In genomic region chr7:129989466-129989865, GRCh38 we compare ENCODE assay signal across 11 cellular contexts. TPM values are rescaled to one million over a fixed set of nuclear protein-coding genes. Genes with fewer than 3 reads are reported as not detected.
DNase-seq lines count a peak whose midpoint lies in the region; ATAC-seq and TF ChIP-seq lines count a peak whose summit lies in the region.
"Had no signal": no experiment of that assay in that cellular context is flagged by ENCODE, and none has a peak within 500 bp of the region (broad histone marks: within the 10 kb centered on the region; RNA-seq: fewer than 3 reads in every experiment).

No MANE protein-coding gene starts in this region.

- H3K36me3 Mint-ChIP-seq in activated T-cell treated with anti-CD3 and anti-CD28 coated beads, Interleukin-2, amount 50 U/mL, for 72 hours (ENCODE audit: insufficient read depth in 2 of 2) = no peaks in the 10 kb centered on the region

- no peaks in the 10 kb centered on the region for H3K9me3 Mint-ChIP-seq in activated T-cell treated with anti-CD3 and anti-CD28 coated beads, Interleukin-2, amount 50 U/mL, for 72 hours
- H3K9me3 Mint-ChIP-seq: CD8-positive, alpha-beta memory T cell had no signal

- POLR2A ChIA-PET in HEK293T (lab: Yijun Ruan, JAX) = no interaction called here

- H3K4me1 Mint-ChIP-seq in activated T-cell treated with anti-CD3 and anti-CD28 coated beads, Interleukin-2, amount 50 U/mL, for 72 hours (ENCODE audit: low read depth) = peaks cover 10% of the 10 kb centered on the region

- CTCF ChIA-PET in HEK293T (lab: Yijun Ruan, JAX) = no interaction called here

- H3K27me3 Mint-ChIP-seq in activated T-cell treated with anti-CD3 and anti-CD28 coated beads, Interleukin-2, amount 50 U/mL, for 72 hours (ENCODE audit: low read depth) = no peaks in the 10 kb centered on the region

- peak; percentile 97 for ATAC-seq in activated T-cell treated with anti-CD3 and anti-CD28 coated beads, Interleukin-2, amount 50 U/mL, for 72 hours (replicated peaks in 1 of 2)
- ATAC-seq in HG03196 (IDR thresholded peaks at IDR 0.05; ENCODE audit: unreplicated experiment) = no peak

- DNase-seq in COLO829 (ENCODE audit: low spot score) = peak; percentile 73
- peak; percentile 5 for DNase-seq in NCI-H1048 (lab: John Stamatoyannopoulos, UW)
- DNase-seq in activated T-cell treated with anti-CD3 and anti-CD28 coated beads, Interleukin-2, amount 50 U/mL, for 72 hours = peak; percentile 67 to 69
- peak; percentile 40 to 59 (median 45) for DNase-seq in stimulated activated CD4-positive, alpha-beta T cell treated with anti-CD3 and anti-CD28 coated beads, Interleukin-12 subunit alpha, Interleukin-12 subunit beta, amount 100 ng/mL, for 48 hours (ENCODE audit: low read depth in 2 of 3, low spot score in 1 of 3)
- DNase-seq in putamen (ENCODE audit: low spot score) = no peak
- DNase-seq in HEK293T (ENCODE audit: extremely low spot score) = no peak
- no peak for DNase-seq in NK-92 (lab: John Stamatoyannopoulos, UW; ENCODE audit: unreplicated experiment)
- DNase-seq: gastrocnemius medialis, upper lobe of left lung had no signal

- H3K4me3 Mint-ChIP-seq in activated T-cell treated with anti-CD3 and anti-CD28 coated beads, Interleukin-2, amount 50 U/mL, for 72 hours = no peak overlapping the region
- H3K4me3 Mint-ChIP-seq: CD8-positive, alpha-beta memory T cell had no signal

- no peak overlapping the region for H3K27ac Mint-ChIP-seq in activated T-cell treated with anti-CD3 and anti-CD28 coated beads, Interleukin-2, amount 50 U/mL, for 72 hours

TF ChIP-seq in HEK293T, 16 proteins besides CTCF, POLR2A, EP300 and RAD21:
- TF ChIP-seq FOXM1 (IDR thresholded peaks at IDR 0.05; ENCODE audit: borderline replicate concordance) (no peak), LEF1 (IDR thresholded peaks at IDR 0.05; ENCODE audit: borderline replicate concordance) (no peak), SP1 (IDR thresholded peaks at IDR 0.05) (no peak), NFRKB (IDR thresholded peaks at IDR 0.05) (no peak), BHLHE40 (IDR thresholded peaks at IDR 0.05; ENCODE audit: borderline replicate concordance) (no peak), TARDBP (IDR thresholded peaks at IDR 0.05) (no peak), FOXA1 (IDR thresholded peaks at IDR 0.05) (no peak), ARNT (IDR thresholded peaks at IDR 0.05) (no peak), HDGF (IDR thresholded peaks at IDR 0.05; ENCODE audit: borderline replicate concordance) (no peak)
TF ChIP-seq in HEK293T: peak in this region for 0.

RNA-seq across cellular contexts. Expression of gene UBE2H, which starts 36.7 kb away (rescaled TPM):
- 10 to 100 TPM; 53.2 to 60.9 TPM for total RNA-seq in activated T-cell treated with anti-CD3 and anti-CD28 coated beads, Interleukin-2, amount 50 U/mL, for 72 hours

Comparison
In these comparisons a context has a peak if more than half of its experiments do, and no peak if none do; other contexts are left out.
1. DNase-seq: peak in COLO829 (single experiment), NCI-H1048 (single experiment), activated T-cell treated with anti-CD3 and anti-CD28 coated beads, Interleukin-2, amount 50 U/mL, for 72 hours (2 of 2) and stimulated activated CD4-positive, alpha-beta T cell treated with anti-CD3 and anti-CD28 coated beads, Interleukin-12 subunit alpha, Interleukin-12 subunit beta, amount 100 ng/mL, for 48 hours (3 of 3); none in putamen (single experiment), HEK293T (single experiment) and NK-92 (single experiment).